In the genomic region with DNA sequence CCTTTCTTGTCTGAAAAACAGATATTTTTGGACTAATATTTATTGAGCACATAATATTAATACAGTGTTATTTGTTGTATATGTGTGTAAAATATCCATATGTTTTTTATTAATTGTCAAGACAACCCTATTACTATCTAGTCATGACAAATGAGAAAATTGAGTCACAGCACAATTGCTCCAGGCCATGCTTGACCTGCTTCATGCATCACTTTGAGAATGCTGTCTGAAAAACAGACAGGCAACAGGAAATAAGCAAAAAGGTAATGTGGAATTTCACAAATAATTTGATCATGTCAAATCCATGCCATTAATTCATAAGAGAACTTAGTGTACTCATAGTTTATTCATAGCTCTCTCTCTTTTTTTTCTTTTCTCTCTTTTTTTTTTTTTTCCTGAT, we compare ENCODE assay signal across 22 cellular contexts.
"Had no signal": no experiment of that assay in that cellular context is flagged by ENCODE, and none has a peak within 500 bp of the region (broad histone marks: within the 10 kb centered on the region; RNA-seq: fewer than 3 reads in every experiment).

No MANE protein-coding gene starts in this region.

- H3K27ac ChIP-seq: esophagus squamous epithelium, left lung, tibial artery had no signal

- ATAC-seq: activated T-helper 17 cell treated with anti-CD3 and anti-CD28 coated beads, Interleukin-2, amount 50 U/mL, for 72 hours; left lung; right cardiac atrium had no signal

- H3K36me3 ChIP-seq: esophagus squamous epithelium, left lung, tibial artery had no signal

- H3K27me3 ChIP-seq: esophagus squamous epithelium, left lung, tibial artery had no signal

- H3K9me3 ChIP-seq: esophagus squamous epithelium, left lung, tibial artery had no signal

- H3K4me1 ChIP-seq: esophagus squamous epithelium, left lung, tibial artery had no signal

- H3K4me3 ChIP-seq: esophagus squamous epithelium, left lung, tibial artery had no signal

- DNase-seq: activated CD4-positive, alpha-beta memory T cell treated with anti-CD3 and anti-CD28 coated beads, Interleukin-2, amount 10 ng/mL, durations not matched to agents 7 days and 5 days; activated CD4-positive, alpha-beta T cell treated with anti-CD3 and anti-CD28 coated beads for 48 hours; activated CD4-positive, CD25-positive, alpha-beta regulatory T cell; activated naive CD4-positive, alpha-beta T cell treated with Interleukin-2 at 50 U/mL for 16 hours; activated naive CD8-positive, alpha-beta T cell treated with anti-CD3 and anti-CD28 coated beads, Interleukin-2, amount 10 ng/mL, durations not matched to agents 7 days and 5 days; activated T-cell treated with anti-CD3 and anti-CD28 coated beads, Interleukin-2, amount 50 U/mL, for 1 hour; anterior cingulate cortex; cerebellar nuclear complex; cortex of kidney; effector CD4-positive, alpha-beta T cell; esophagus squamous epithelium; hippocampal formation; left lung; midbrain; nephron progenitor cell; right cardiac atrium; stimulated activated CD4-positive, alpha-beta T cell treated with anti-CD3 and anti-CD28 coated beads, Interleukin-2, amount 100 ng/mL, for 24 hours; stimulated activated naive CD4-positive, alpha-beta T cell treated with Interleukin-2 at 50 U/mL for 16 hours; T-helper 1 cell; T-helper 9 cell; tibial artery had no signal
